15 cellular contexts compared by ENCODE assay signal in genomic region chr4:38869511-38869910, GRCh38. TPM values are rescaled to one million over a fixed set of nuclear protein-coding genes. Genes with fewer than 3 reads are reported as not detected.
DNase-seq lines count a peak whose midpoint lies in the region; ATAC-seq, FAIRE-seq and TF ChIP-seq lines count a peak whose summit lies in the region.
"Had no signal": no experiment of that assay in that cellular context is flagged by ENCODE, and none has a peak within 500 bp of the region (broad histone marks: within the 10 kb centered on the region; RNA-seq: fewer than 3 reads in every experiment).

No MANE protein-coding gene starts in this region.

- TF ChIP-seq POLR2A in endothelial cell of umbilical vein (IDR thresholded peaks at IDR 0.05; ENCODE audit: low read depth, low read length), result no peak

- H3K27me3 ChIP-seq in endothelial cell of umbilical vein (ENCODE audit: control insufficient read depth in 2 of 2, insufficient read depth in 2 of 2, low read length in 2 of 2), result no peaks in the 10 kb centered on the region
- no peaks in the 10 kb centered on the region for H3K27me3 ChIP-seq in SJCRH30

- H3K4me1 ChIP-seq in endothelial cell of umbilical vein (ENCODE audit: control insufficient read depth, extremely low read depth, insufficient read depth, low read length) (peaks cover 23% of the 10 kb centered on the region), SJCRH30 (peaks cover 6% of the 10 kb centered on the region)

- no peaks in the 10 kb centered on the region for H3K27me3 Mint-ChIP-seq in HFFc6 (ENCODE audit: insufficient read depth)
- peaks cover 5% of the 10 kb centered on the region for H3K27me3 Mint-ChIP-seq in neural crest cell (ENCODE audit: low read depth)

- H3K36me3 Mint-ChIP-seq in HFFc6 (ENCODE audit: low read depth), result peaks cover 58% of the 10 kb centered on the region
- no peaks in the 10 kb centered on the region for H3K36me3 Mint-ChIP-seq in neural crest cell (ENCODE audit: low read depth)
- H3K36me3 Mint-ChIP-seq: CD8-positive, alpha-beta T cell had no signal

- DNase-seq in HFFc6 (no peak), endothelial cell of umbilical vein (ENCODE audit: low read depth, low spot score) (peak; percentile 17), neural crest cell (ENCODE audit: low read depth, low spot score) (no peak), SJCRH30 (no peak), ACHN (no peak)
- DNase-seq in activated effector memory CD4-positive, alpha-beta T cell treated with anti-CD3 and anti-CD28 coated beads, Interleukin-2, amount 50 U/mL, for 16 hours, result no peak
- DNase-seq: activated CD8-positive, alpha-beta T cell treated with anti-CD3 and anti-CD28 coated beads for 36 hours; activated naive CD4-positive, alpha-beta T cell treated with anti-CD3 and anti-CD28 coated beads, Interleukin-2, amount 50 U/mL, for 16 hours; CD8-positive, alpha-beta T cell; KBM-7; NCI-H2029; nucleus accumbens had no signal

- H3K4me3 ChIP-seq in endothelial cell of umbilical vein (replicated peaks in 1 of 3; ENCODE audit: insufficient read depth in 1 of 3, low read depth in 1 of 3, low read length in 3 of 3) (peak overlapping the region in 1 of 3 experiments; percentile 57), SJCRH30 (no peak overlapping the region)

- ATAC-seq in GM21723 (IDR thresholded peaks at IDR 0.05; ENCODE audit: unreplicated experiment), result no peak
- ATAC-seq: activated CD8-positive, alpha-beta T cell treated with anti-CD3 and anti-CD28 coated beads for 36 hours; CD8-positive, alpha-beta T cell had no signal

- in situ Hi-C loops in ACHN (cut with HindIII; ENCODE audit: low pct_ligation_motif_present, low pct_unique_long_range_greater_than_20kb, low sequenced_read_pairs), result no loop called here

- H3K9ac ChIP-seq in endothelial cell of umbilical vein (replicated peaks; ENCODE audit: extremely low read depth, insufficient read depth, low read length), result peak overlapping the region; percentile 98

- no TSS peak for BruUV-seq in endothelial cell of umbilical vein (replicated peaks; lab: Mats Ljungman, UMichigan)

- intact Hi-C loops in endothelial cell of umbilical vein (cut with micrococcal nuclease), result loop anchor here (5.0 kb wide), 3 partner anchors 173 to 707 kb away; no protein-coding TSS in a partner anchor

- H3K4me1 Mint-ChIP-seq in HFFc6 (ENCODE audit: low read depth) (peaks cover 69% of the 10 kb centered on the region), neural crest cell (peaks cover 35% of the 10 kb centered on the region)

- H2AFZ ChIP-seq in endothelial cell of umbilical vein (ENCODE audit: low read depth, low read length), result no peak overlapping the region

- FAIRE-seq in endothelial cell of umbilical vein (lab: Jason Lieb, UNC), result peak; percentile 76
- FAIRE-seq: islet of Langerhans had no signal

- H3K4me3 Mint-ChIP-seq in HFFc6 (peak overlapping the region; percentile 90), neural crest cell (peak overlapping the region; percentile 86)
- H3K4me3 Mint-ChIP-seq: activated CD8-positive, alpha-beta T cell treated with anti-CD3 and anti-CD28 coated beads for 36 hours; CD8-positive, alpha-beta T cell had no signal

- no peak for TF ChIP-seq CTCF in 22Rv1 (IDR thresholded peaks at IDR 0.05)
- no peak for TF ChIP-seq CTCF in HFFc6 (IDR thresholded peaks at IDR 0.05)
- TF ChIP-seq CTCF in endothelial cell of umbilical vein (IDR thresholded peaks at IDR 0.05; ENCODE audit: extremely low read depth in 1 of 2, insufficient read depth in 1 of 2, low read depth in 1 of 2, low read length in 2 of 2), result no peak
- no peak for TF ChIP-seq CTCF in neural crest cell (conservative IDR thresholded peaks at IDR 0.05)

- H3K27ac ChIP-seq in 22Rv1 (peak overlapping the region; percentile 61; the same call in 1 of the 2 replicates), endothelial cell of umbilical vein (ENCODE audit: insufficient read depth, low read depth, low read length) (no peak overlapping the region), SJCRH30 (no peak overlapping the region)

- H3K27ac Mint-ChIP-seq in HFFc6 (peak overlapping the region; percentile 97), neural crest cell (ENCODE audit: unreplicated experiment) (no peak overlapping the region)
- H3K27ac Mint-ChIP-seq: activated CD8-positive, alpha-beta T cell treated with anti-CD3 and anti-CD28 coated beads for 36 hours; CD8-positive, alpha-beta T cell had no signal

- CTCF ChIA-PET in endothelial cell of umbilical vein (lab: Charles Lee), result interaction anchor here (0.8 to 2.8 kb wide), 4 partner anchors 9 to 110 kb away, joined by 3 to 9 read pairs (median 4); no protein-coding TSS in a partner anchor

- H3K36me3 ChIP-seq in endothelial cell of umbilical vein (ENCODE audit: control insufficient read depth in 2 of 2, extremely low read depth in 1 of 2, insufficient read depth in 2 of 2, low read length in 2 of 2), result peaks cover 9 to 17% of the 10 kb centered on the region in 2 experiments
- peaks cover 14% of the 10 kb centered on the region; the same call in 1 of the 2 replicates for H3K36me3 ChIP-seq in SJCRH30

- H3K9me3 Mint-ChIP-seq in HFFc6, result no peaks in the 10 kb centered on the region
- peaks cover 2% of the 10 kb centered on the region for H3K9me3 Mint-ChIP-seq in neural crest cell
- H3K9me3 Mint-ChIP-seq: activated CD8-positive, alpha-beta T cell treated with anti-CD3 and anti-CD28 coated beads for 36 hours; CD8-positive, alpha-beta T cell had no signal

- H3K9me1 ChIP-seq in endothelial cell of umbilical vein (replicated peaks; ENCODE audit: control insufficient read depth, extremely low read depth, insufficient read depth, low read length), result no peaks in the 10 kb centered on the region

- dilution Hi-C loops in endothelial cell of umbilical vein (cut with MboI; ENCODE audit: extremely low pct_ligation_motif_present, low sequenced_read_pairs), result no loop called here

- peak overlapping the region; percentile 62 for H3K4me2 ChIP-seq in endothelial cell of umbilical vein (ENCODE audit: insufficient read depth, low read length)

- peaks cover 51% of the 10 kb centered on the region for H3K79me2 ChIP-seq in endothelial cell of umbilical vein (ENCODE audit: control insufficient read depth, insufficient read depth, low read length)

- H4K20me1 ChIP-seq in endothelial cell of umbilical vein (replicated peaks; ENCODE audit: control insufficient read depth, extremely low read depth, insufficient read depth, low read length), result no peaks in the 10 kb centered on the region

- no peaks in the 10 kb centered on the region for H3K9me3 ChIP-seq in endothelial cell of umbilical vein (replicated peaks; ENCODE audit: control insufficient read depth, insufficient read depth, low read length)
- no peaks in the 10 kb centered on the region for H3K9me3 ChIP-seq in SJCRH30 (replicated peaks)

- POLR2A ChIA-PET in endothelial cell of umbilical vein (lab: Charles Lee), result interaction anchor here (1.6 kb wide), 1 partner anchor 20 kb away, joined by 4 read pairs; no protein-coding TSS in a partner anchor

TF ChIP-seq in endothelial cell of umbilical vein, 7 proteins besides CTCF, POLR2A, EP300 and RAD21:
- TF ChIP-seq FOS (IDR thresholded peaks at IDR 0.05; ENCODE audit: borderline replicate concordance, insufficient read depth, low read length) (no peak), MAX (IDR thresholded peaks at IDR 0.05; ENCODE audit: insufficient read depth, insufficient read length) (no peak), EZH2 (IDR thresholded peaks at IDR 0.05; ENCODE audit: borderline replicate concordance, low read depth, low read length, severe bottlenecking) (no peak), JUN (IDR thresholded peaks at IDR 0.05; ENCODE audit: borderline replicate concordance, insufficient read depth, insufficient read length, low read depth) (no peak), GATA2 (IDR thresholded peaks at IDR 0.05; ENCODE audit: insufficient read depth, insufficient read length, low read depth, low read length) (no peak), POLR2AphosphoS5 (IDR thresholded peaks at IDR 0.05; ENCODE audit: insufficient read depth, low read depth, low read length) (no peak), MYC (IDR thresholded peaks at IDR 0.05; ENCODE audit: low read depth, low read length) (no peak)

RNA-seq across cellular contexts. Expression of gene FAM114A1, which starts 1.9 kb away (rescaled TPM):
- total RNA-seq in HFFc6 (2021; fragmentation: NEBNext Ultra II Directional; extraction: Animal tissue kit (Norgen Biotek cat#: 25700)), result 100 to 1,000 TPM; 161 to 210 (median 187) TPM
- total RNA-seq in endothelial cell of umbilical vein, result 99.2 and 101 TPM in 2 replicates
- 91.8 and 118 TPM in 2 replicates for polyA plus RNA-seq in endothelial cell of umbilical vein
- 64.3 and 73.1 TPM in 2 replicates for polyA plus RNA-seq in endothelial cell of umbilical vein (2011; cell fraction: cytosol; rRNA removed)
- polyA plus RNA-seq in endothelial cell of umbilical vein (2011; cell fraction: nucleus; rRNA removed), result 61.7 and 73.7 TPM in 2 replicates
- 66.0 and 86.6 TPM in 2 replicates for polyA plus RNA-seq in endothelial cell of umbilical vein (2012)
- 156 and 166 TPM in 2 replicates for polyA minus RNA-seq in endothelial cell of umbilical vein
- 12.8 TPM for polyA minus RNA-seq in endothelial cell of umbilical vein (2011; cell fraction: cytosol; rRNA and poly(A)+ RNA removed)
- 72.2 and 72.8 TPM in 2 replicates for polyA minus RNA-seq in endothelial cell of umbilical vein (2011; cell fraction: nucleus; rRNA and poly(A)+ RNA removed)
- 11.3 and 13.4 TPM in 2 replicates for total RNA-seq in neural crest cell
- 53.3 and 55.9 TPM in 2 replicates for total RNA-seq in SJCRH30 (2014; rRNA removed; shearing (Covaris generic))
- total RNA-seq: CD8-positive, alpha-beta T cell had no signal

RNA-seq across cellular contexts. Expression of gene TLR6, which starts 12.9 kb away (rescaled TPM):
- total RNA-seq in HFFc6 (2021; fragmentation: NEBNext Ultra II Directional; extraction: Animal tissue kit (Norgen Biotek cat#: 25700)), result 1 to 10 TPM in 3 of 6 experiments, under 1 TPM in 3; 0.76 to 1.3 (median 0.97) TPM
- total RNA-seq in endothelial cell of umbilical vein (1.1 and 1.7 TPM in 2 replicates), neural crest cell (0.11 and 0.19 TPM in 2 replicates)
- polyA plus RNA-seq in endothelial cell of umbilical vein, result 0.16 and 0.19 TPM in 2 replicates
- polyA plus RNA-seq in endothelial cell of umbilical vein (2011; cell fraction: cytosol; rRNA removed), result 0.21 and 0.28 TPM in 2 replicates
- 1.0 and 1.2 TPM in 2 replicates for polyA plus RNA-seq in endothelial cell of umbilical vein (2011; cell fraction: nucleus; rRNA removed)
- 0.74 and 0.94 TPM in 2 replicates for polyA plus RNA-seq in endothelial cell of umbilical vein (2012)
- polyA minus RNA-seq in endothelial cell of umbilical vein, result 0.38 and 0.85 TPM in 2 replicates
- polyA minus RNA-seq in endothelial cell of umbilical vein (2011; cell fraction: cytosol; rRNA and poly(A)+ RNA removed), result 4.5 TPM
- 0.96 and 1.1 TPM in 2 replicates for polyA minus RNA-seq in endothelial cell of umbilical vein (2011; cell fraction: nucleus; rRNA and poly(A)+ RNA removed)
- total RNA-seq in SJCRH30 (2014; rRNA removed; shearing (Covaris generic)), result 0.20 and 0.51 TPM in 2 replicates
